ENCODE assay signal across 17 cellular contexts in genomic region chr6:13480631-13481501, GRCh38. TPM values are rescaled to one million over a fixed set of nuclear protein-coding genes. Genes with fewer than 3 reads are reported as not detected.
DNase-seq lines count a peak whose midpoint lies in the region; ATAC-seq and TF ChIP-seq lines count a peak whose summit lies in the region.
"Had no signal": no experiment of that assay in that cellular context is flagged by ENCODE, and none has a peak within 500 bp of the region (broad histone marks: within the 10 kb centered on the region; RNA-seq: fewer than 3 reads in every experiment).

No MANE protein-coding gene starts in this region.

- peaks cover 43% of the 10 kb centered on the region for H3K4me1 Mint-ChIP-seq in activated naive CD4-positive, alpha-beta T cell treated with anti-CD3 and anti-CD28 coated beads, Interleukin-2, amount 50 U/mL, for 24 hours
- peaks cover 61% of the 10 kb centered on the region for H3K4me1 Mint-ChIP-seq in activated CD8-positive, alpha-beta T cell treated with anti-CD3 and anti-CD28 coated beads, Interleukin-2, amount 10 ng/mL, durations not matched to agents 7 days and 5 days (ENCODE audit: low read depth)
- H3K4me1 Mint-ChIP-seq in stimulated activated effector memory CD8-positive, alpha-beta T cell treated with anti-CD3 and anti-CD28 coated beads, Interleukin-12 subunit alpha, Interleukin-12 subunit beta, amount 100 ng/mL, for 72 hours = peaks cover 39% of the 10 kb centered on the region

- no peaks in the 10 kb centered on the region for H3K9me3 Mint-ChIP-seq in activated naive CD4-positive, alpha-beta T cell treated with anti-CD3 and anti-CD28 coated beads, Interleukin-2, amount 50 U/mL, for 24 hours
- H3K9me3 Mint-ChIP-seq in activated CD8-positive, alpha-beta T cell treated with anti-CD3 and anti-CD28 coated beads, Interleukin-2, amount 10 ng/mL, durations not matched to agents 7 days and 5 days (ENCODE audit: insufficient read depth) = no peaks in the 10 kb centered on the region
- no peaks in the 10 kb centered on the region for H3K9me3 Mint-ChIP-seq in stimulated activated effector memory CD8-positive, alpha-beta T cell treated with anti-CD3 and anti-CD28 coated beads, Interleukin-12 subunit alpha, Interleukin-12 subunit beta, amount 100 ng/mL, for 72 hours
- H3K9me3 Mint-ChIP-seq: activated naive CD8-positive, alpha-beta T cell treated with anti-CD3 and anti-CD28 coated beads for 36 hours; CD8-positive, alpha-beta memory T cell; stimulated activated naive B cell treated with anti-CD40 and anti-IgM and Interleukin-4, amounts not matched to agents 10 μg/mL and 1 μg/mL and 100 μg/mL, for 72 hours had no signal

- WGBS in esophagus squamous epithelium, 2 donors = 74 to 85% methylated on average over 3 to 6 of the region's 6 CpGs

- intact Hi-C loops in esophagus squamous epithelium (cut with DNase I) = no loop called here

- peak overlapping the region; percentile 48 for H3K27ac Mint-ChIP-seq in activated naive CD4-positive, alpha-beta T cell treated with anti-CD3 and anti-CD28 coated beads, Interleukin-2, amount 50 U/mL, for 24 hours
- no peak overlapping the region for H3K27ac Mint-ChIP-seq in activated CD8-positive, alpha-beta T cell treated with anti-CD3 and anti-CD28 coated beads, Interleukin-2, amount 10 ng/mL, durations not matched to agents 7 days and 5 days
- no peak overlapping the region for H3K27ac Mint-ChIP-seq in stimulated activated effector memory CD8-positive, alpha-beta T cell treated with anti-CD3 and anti-CD28 coated beads, Interleukin-12 subunit alpha, Interleukin-12 subunit beta, amount 100 ng/mL, for 72 hours
- H3K27ac Mint-ChIP-seq: activated naive CD8-positive, alpha-beta T cell treated with anti-CD3 and anti-CD28 coated beads for 36 hours; stimulated activated naive B cell treated with anti-CD40 and anti-IgM and Interleukin-4, amounts not matched to agents 10 μg/mL and 1 μg/mL and 100 μg/mL, for 72 hours had no signal

- no peak overlapping the region for H3K4me3 Mint-ChIP-seq in activated naive CD4-positive, alpha-beta T cell treated with anti-CD3 and anti-CD28 coated beads, Interleukin-2, amount 50 U/mL, for 24 hours
- H3K4me3 Mint-ChIP-seq in activated CD8-positive, alpha-beta T cell treated with anti-CD3 and anti-CD28 coated beads, Interleukin-2, amount 10 ng/mL, durations not matched to agents 7 days and 5 days = no peak overlapping the region
- no peak overlapping the region for H3K4me3 Mint-ChIP-seq in stimulated activated effector memory CD8-positive, alpha-beta T cell treated with anti-CD3 and anti-CD28 coated beads, Interleukin-12 subunit alpha, Interleukin-12 subunit beta, amount 100 ng/mL, for 72 hours
- H3K4me3 Mint-ChIP-seq: activated naive CD8-positive, alpha-beta T cell treated with anti-CD3 and anti-CD28 coated beads for 36 hours; stimulated activated naive B cell treated with anti-CD40 and anti-IgM and Interleukin-4, amounts not matched to agents 10 μg/mL and 1 μg/mL and 100 μg/mL, for 72 hours had no signal

- no peak for TF ChIP-seq POLR2A in esophagus squamous epithelium (IDR thresholded peaks at IDR 0.05)

- H3K4me1 ChIP-seq in esophagus squamous epithelium = peaks cover 13 to 91% (median 51%) of the 10 kb centered on the region in 3 donors

- POLR2A ChIA-PET in activated CD8-positive, alpha-beta T cell treated with anti-CD3 and anti-CD28 coated beads, Interleukin-2, amount 10 ng/mL, durations not matched to agents 7 days and 5 days (lab: Charles Lee) = interaction anchor here (1.2 kb wide), 1 partner anchor 25 kb away, joined by 3 read pairs; no protein-coding TSS in a partner anchor

- no peak for ATAC-seq in activated CD8-positive, alpha-beta T cell treated with anti-CD3 and anti-CD28 coated beads, Interleukin-2, amount 10 ng/mL, durations not matched to agents 7 days and 5 days
- ATAC-seq in stimulated activated effector memory CD8-positive, alpha-beta T cell treated with anti-CD3 and anti-CD28 coated beads, Interleukin-12 subunit alpha, Interleukin-12 subunit beta, amount 100 ng/mL, for 72 hours = peak; percentile 46
- ATAC-seq in HG03457 (IDR thresholded peaks at IDR 0.05; ENCODE audit: unreplicated experiment) (no peak), HG02798 (IDR thresholded peaks at IDR 0.05; ENCODE audit: poor library complexity, unreplicated experiment) (no peak), HG02840 (IDR thresholded peaks at IDR 0.05; ENCODE audit: low FRiP score, unreplicated experiment) (no peak)
- ATAC-seq: stimulated activated naive B cell treated with anti-CD40 and anti-IgM and Interleukin-4, amounts not matched to agents 10 μg/mL and 1 μg/mL and 100 μg/mL, for 72 hours had no signal

- peaks cover 2% of the 10 kb centered on the region for H3K27me3 Mint-ChIP-seq in activated naive CD4-positive, alpha-beta T cell treated with anti-CD3 and anti-CD28 coated beads, Interleukin-2, amount 50 U/mL, for 24 hours
- H3K27me3 Mint-ChIP-seq in activated CD8-positive, alpha-beta T cell treated with anti-CD3 and anti-CD28 coated beads, Interleukin-2, amount 10 ng/mL, durations not matched to agents 7 days and 5 days (ENCODE audit: low read depth) = peaks cover under 1% of the 10 kb centered on the region
- H3K27me3 Mint-ChIP-seq: stimulated activated naive B cell treated with anti-CD40 and anti-IgM and Interleukin-4, amounts not matched to agents 10 μg/mL and 1 μg/mL and 100 μg/mL, for 72 hours had no signal

- peaks cover 0 to 8% (median 0%) of the 10 kb centered on the region in 3 donors for H3K36me3 ChIP-seq in esophagus squamous epithelium

- peaks cover 7% of the 10 kb centered on the region for H3K36me3 Mint-ChIP-seq in activated naive CD4-positive, alpha-beta T cell treated with anti-CD3 and anti-CD28 coated beads, Interleukin-2, amount 50 U/mL, for 24 hours
- H3K36me3 Mint-ChIP-seq in activated CD8-positive, alpha-beta T cell treated with anti-CD3 and anti-CD28 coated beads, Interleukin-2, amount 10 ng/mL, durations not matched to agents 7 days and 5 days (ENCODE audit: low read depth) = peaks cover 21% of the 10 kb centered on the region
- no peaks in the 10 kb centered on the region for H3K36me3 Mint-ChIP-seq in stimulated activated effector memory CD8-positive, alpha-beta T cell treated with anti-CD3 and anti-CD28 coated beads, Interleukin-12 subunit alpha, Interleukin-12 subunit beta, amount 100 ng/mL, for 72 hours

- no peak for DNase-seq in activated naive CD4-positive, alpha-beta T cell treated with anti-CD3 and anti-CD28 coated beads, Interleukin-2, amount 50 U/mL, for 16 hours
- DNase-seq in activated CD8-positive, alpha-beta T cell treated with anti-CD3 and anti-CD28 coated beads, Interleukin-2, amount 10 ng/mL, durations not matched to agents 7 days and 5 days = peak; percentile 20
- no peak for DNase-seq in esophagus squamous epithelium (lab: John Stamatoyannopoulos, UW)
- no peak for DNase-seq in stimulated activated effector memory CD8-positive, alpha-beta T cell treated with anti-CD3 and anti-CD28 coated beads, Interleukin-12 subunit alpha, Interleukin-12 subunit beta, amount 100 ng/mL, for 72 hours (ENCODE audit: low spot score in 2 of 2)
- DNase-seq: activated CD8-positive, alpha-beta memory T cell treated with anti-CD3 and anti-CD28 coated beads, Interleukin-2, amount 50 U/mL, for 4 hours; activated naive CD8-positive, alpha-beta T cell treated with anti-CD3 and anti-CD28 coated beads for 36 hours; CD8-positive, alpha-beta memory T cell; GF-D8; NCI-H1048; stimulated activated naive B cell treated with anti-CD40 and anti-IgM and Interleukin-4, amounts not matched to agents 10 μg/mL and 1 μg/mL and 100 μg/mL, for 72 hours had no signal

- CTCF ChIA-PET in activated CD8-positive, alpha-beta T cell treated with anti-CD3 and anti-CD28 coated beads, Interleukin-2, amount 10 ng/mL, durations not matched to agents 7 days and 5 days (lab: Charles Lee) = interaction anchor here (0.9 to 2.8 kb wide), 6 partner anchors 14 to 94 kb away, joined by 3 to 7 read pairs (median 4); no protein-coding TSS in a partner anchor

- peak overlapping the region; percentile 50 to 75 (median 60) for H3K27ac ChIP-seq in esophagus squamous epithelium
- H3K27ac ChIP-seq: coronary artery, VCaP had no signal

- TF ChIP-seq CTCF in esophagus squamous epithelium (IDR thresholded peaks at IDR 0.05) = no peak

- no peaks in the 10 kb centered on the region for H3K9me3 ChIP-seq in esophagus squamous epithelium

- no peaks in the 10 kb centered on the region for H3K27me3 ChIP-seq in esophagus squamous epithelium

- peak overlapping the region in 1 of 4 donors; percentile 14 for H3K4me3 ChIP-seq in esophagus squamous epithelium
- H3K4me3 ChIP-seq: coronary artery, lung had no signal

RNA-seq across cellular contexts. Expression of gene GFOD1, which starts 6.5 kb away (rescaled TPM):
- 1 to 10 TPM; 8.0 to 8.7 TPM for total RNA-seq in activated CD8-positive, alpha-beta T cell treated with anti-CD3 and anti-CD28 coated beads, Interleukin-2, amount 10 ng/mL, durations not matched to agents 7 days and 5 days
- 10 to 100 TPM; 16.1 to 30.7 (median 22.9) TPM for total RNA-seq in esophagus squamous epithelium
